7 cellular contexts compared by ENCODE assay signal in genomic region chr12:122979908-122980191, GRCh38. TPM values are rescaled to one million over a fixed set of nuclear protein-coding genes. Genes with fewer than 3 reads are reported as not detected.
DNase-seq lines count a peak whose midpoint lies in the region; ATAC-seq and TF ChIP-seq lines count a peak whose summit lies in the region.

No MANE protein-coding gene starts in this region.

- H3K36me3 ChIP-seq in GM23338 (ENCODE audit: insufficient read depth) (no peaks in the 10 kb centered on the region; the same call in 1 of the 2 replicates), SU-DHL-6 (ENCODE audit: low read length) (no peaks in the 10 kb centered on the region), spleen (peaks cover 0 to 54% (median 16%) of the 10 kb centered on the region in 6 donors)

- no peaks in the 10 kb centered on the region; the same call in 2 of the 3 replicates for H3K36me3 Mint-ChIP-seq in GM23338 (ENCODE audit: low read depth)

- H3K4me1 ChIP-seq in GM23338 (ENCODE audit: insufficient read depth) (peaks cover 22% of the 10 kb centered on the region; the same call in 1 of the 2 replicates), spleen (peaks cover 57 to 91% (median 84%) of the 10 kb centered on the region in 6 donors)

- TF ChIP-seq CTCF in GM23338 (conservative IDR thresholded peaks at IDR 0.05; ENCODE audit: low read depth in 2 of 2) = no peak
- no peak for TF ChIP-seq CTCF in SU-DHL-6 (IDR thresholded peaks at IDR 0.05; ENCODE audit: insufficient read depth, low read length, poor library complexity, severe bottlenecking)
- TF ChIP-seq CTCF in foreskin fibroblast (IDR thresholded peaks at IDR 0.05; ENCODE audit: low read depth, low read length) = no peak
- no peak for TF ChIP-seq CTCF in spleen (IDR thresholded peaks at IDR 0.05 in 8 of 11, conservative IDR thresholded peaks at IDR 0.05 in 3 of 11)

- no peaks in the 10 kb centered on the region; the same call in 1 of the 2 replicates for H4K20me1 ChIP-seq in GM23338 (replicated peaks; ENCODE audit: insufficient read depth)
- no peaks in the 10 kb centered on the region for H4K20me1 ChIP-seq in SU-DHL-6 (ENCODE audit: low read depth, low read length)

- in situ Hi-C loops in G401 (cut with HindIII; ENCODE audit: low sequenced_read_pairs) = no loop called here

- no peak for ATAC-seq in GM23338

- peak overlapping the region; percentile 92 for H3K4me3 ChIP-seq in GM23338
- peak overlapping the region; percentile 94 for H3K4me3 ChIP-seq in SU-DHL-6 (ENCODE audit: insufficient read depth, low read length, poor library complexity, severe bottlenecking)
- H3K4me3 ChIP-seq in foreskin fibroblast (ENCODE audit: low read depth in 1 of 2, low read length in 2 of 2) = peak overlapping the region; percentile 81 to 85
- H3K4me3 ChIP-seq in spleen = peak overlapping the region; percentile 83 to 99 (median 96)

- H3K4me1 Mint-ChIP-seq in GM23338 = peaks cover 21% of the 10 kb centered on the region

- peak overlapping the region; percentile 11; the same call in 1 of the 2 replicates for H3K27ac Mint-ChIP-seq in GM23338

- H3K4me2 ChIP-seq in GM23338 (peak overlapping the region; percentile 96), SU-DHL-6 (ENCODE audit: low read depth, low read length, poor library complexity, severe bottlenecking) (peak overlapping the region; percentile 75)

- H3K9me3 Mint-ChIP-seq in GM23338 = no peaks in the 10 kb centered on the region

- H3K9me3 ChIP-seq in SU-DHL-6 (ENCODE audit: insufficient read depth, low read length) (no peaks in the 10 kb centered on the region), spleen (no peaks in the 10 kb centered on the region)

- H3F3A ChIP-seq in GM23338 (replicated peaks; ENCODE audit: low read depth) (no peaks in the 10 kb centered on the region), SU-DHL-6 (ENCODE audit: insufficient read depth) (peaks cover 8% of the 10 kb centered on the region; the same call in 1 of the 2 replicates)

- H2AFZ ChIP-seq in GM23338 (peak overlapping the region; percentile 83), SU-DHL-6 (ENCODE audit: low read depth, low read length, severe bottlenecking) (peak overlapping the region; percentile 61)

- peaks cover 23% of the 10 kb centered on the region; the same call in 1 of the 2 replicates for H3K79me2 ChIP-seq in GM23338 (replicated peaks; ENCODE audit: insufficient read depth)
- H3K79me2 ChIP-seq in SU-DHL-6 (ENCODE audit: insufficient read depth, low read length) = peaks cover 15% of the 10 kb centered on the region; the same call in 1 of the 2 replicates

- H3K27me3 ChIP-seq in GM23338 (ENCODE audit: insufficient read depth) (no peaks in the 10 kb centered on the region), SU-DHL-6 (ENCODE audit: low read length) (no peaks in the 10 kb centered on the region), spleen (replicated peaks in 1 of 7) (no peaks in the 10 kb centered on the region)

- H3K4me3 Mint-ChIP-seq in GM23338 = peak overlapping the region; percentile 82

- peak overlapping the region; percentile 96 for H3K9ac ChIP-seq in SU-DHL-6 (ENCODE audit: low read length)

- intact Hi-C loops in spleen (cut with DNase I; ENCODE audit: low total_unique reads) = loop anchor here (5.0 to 10.0 kb wide), 2 partner anchors 165 to 252 kb away; partner anchors contain the start of genes MPHOSPH9 and MTRFR

- no peaks in the 10 kb centered on the region for H3K9me2 ChIP-seq in GM23338 (ENCODE audit: insufficient read depth)
- H3K9me2 ChIP-seq in SU-DHL-6 (replicated peaks; ENCODE audit: insufficient read depth, low read length) = no peaks in the 10 kb centered on the region

- DNase-seq in GM23338 (ENCODE audit: low spot score) (no peak), foreskin fibroblast (no peak), spleen (no peak), DMS153 treated with DMSO at 0.1 percent for 48 hours (lab: John Stamatoyannopoulos, UW; ENCODE audit: unreplicated experiment) (no peak), NCI-H446 treated with DMSO at 0.1 percent for 48 hours (lab: John Stamatoyannopoulos, UW) (no peak), G401 (ENCODE audit: low spot score) (no peak)

- 6 to 13% (median 6%) methylated on average over 7 of the region's 7 CpGs for WGBS in spleen, 5 donors

- H3K27me3 Mint-ChIP-seq in GM23338 (ENCODE audit: insufficient read depth, low read depth, poor library complexity) = peaks cover 25% of the 10 kb centered on the region

- H3K27ac ChIP-seq in GM23338 (ENCODE audit: low read depth) (no peak overlapping the region), SU-DHL-6 (ENCODE audit: low read depth, low read length) (peak overlapping the region; percentile 58), spleen (peak overlapping the region; percentile 89 to 95 (median 93))

- TF ChIP-seq POLR2A in spleen (IDR thresholded peaks at IDR 0.05) = no peak

TF ChIP-seq in GM23338, 12 proteins besides CTCF, POLR2A, EP300 and RAD21 (continues in another document):
- TF ChIP-seq EZH2 (IDR thresholded peaks at IDR 0.05; ENCODE audit: low read depth, unreplicated experiment) (no peak), JUNB (IDR thresholded peaks at IDR 0.05; ENCODE audit: unreplicated experiment) (no peak), ETS1 (IDR thresholded peaks at IDR 0.05) (no peak), NANOG (IDR thresholded peaks at IDR 0.05; ENCODE audit: borderline replicate concordance) (no peak), STAT1 (IDR thresholded peaks at IDR 0.05; ENCODE audit: unreplicated experiment) (no peak), POLR2AphosphoS5 (IDR thresholded peaks at IDR 0.05; ENCODE audit: low read depth) (no peak)

RNA-seq across cellular contexts. Expression of gene ARL6IP4, which starts 0.6 kb away (rescaled TPM):
- 68.7 and 85.5 TPM in 2 replicates for total RNA-seq in GM23338 (2014; rRNA removed; shearing (Covaris generic))
- 169 and 176 TPM in 2 replicates for polyA plus RNA-seq in GM23338 (2016; fragmentation: Nextera tagmentation; extraction: Ambion mirVana)
- 100 to 1,000 TPM; 150 to 202 (median 181) TPM for total RNA-seq in spleen
- polyA plus RNA-seq in spleen = 100 to 1,000 TPM; 308 to 419 (median 377) TPM
- 315 and 347 TPM in 2 replicates for total RNA-seq in G401 (2014; rRNA removed; shearing (Covaris generic))

RNA-seq across cellular contexts. Expression of gene OGFOD2, which starts 4.8 kb away (rescaled TPM):
- total RNA-seq in GM23338 (2014; rRNA removed; shearing (Covaris generic)) = 11.6 and 16.1 TPM in 2 replicates
- polyA plus RNA-seq in GM23338 (2016; fragmentation: Nextera tagmentation; extraction: Ambion mirVana) (13.1 and 14.3 TPM in 2 replicates), spleen (10 to 100 TPM; 18.5 to 32.3 (median 28.1) TPM)
- 10 to 100 TPM in 6 of 7 donors, 1 to 10 TPM in 1; 9.5 to 24.7 (median 20.4) TPM for total RNA-seq in spleen
- 23.6 and 45.3 TPM in 2 replicates for total RNA-seq in G401 (2014; rRNA removed; shearing (Covaris generic))

RNA-seq across cellular contexts. Expression of gene ABCB9, which starts 13.6 kb away (rescaled TPM):
- 7.0 and 7.7 TPM in 2 replicates for total RNA-seq in GM23338 (2014; rRNA removed; shearing (Covaris generic))
- polyA plus RNA-seq in GM23338 (2016; fragmentation: Nextera tagmentation; extraction: Ambion mirVana) (1.2 and 1.4 TPM in 2 replicates), spleen (1 to 10 TPM; 1.5 to 2.8 (median 1.7) TPM)
- 1 to 10 TPM; 4.1 to 6.2 (median 5.5) TPM for total RNA-seq in spleen
- total RNA-seq in G401 (2014; rRNA removed; shearing (Covaris generic)) = 3.8 and 7.4 TPM in 2 replicates
